In genomic region chr10:104337985-104338735, GRCh38 we compare ENCODE assay signal across 8 cellular contexts. TPM values are rescaled to one million over a fixed set of nuclear protein-coding genes. Genes with fewer than 3 reads are reported as not detected.
DNase-seq lines count a peak whose midpoint lies in the region; ATAC-seq and TF ChIP-seq lines count a peak whose summit lies in the region.

A gene with protein sequence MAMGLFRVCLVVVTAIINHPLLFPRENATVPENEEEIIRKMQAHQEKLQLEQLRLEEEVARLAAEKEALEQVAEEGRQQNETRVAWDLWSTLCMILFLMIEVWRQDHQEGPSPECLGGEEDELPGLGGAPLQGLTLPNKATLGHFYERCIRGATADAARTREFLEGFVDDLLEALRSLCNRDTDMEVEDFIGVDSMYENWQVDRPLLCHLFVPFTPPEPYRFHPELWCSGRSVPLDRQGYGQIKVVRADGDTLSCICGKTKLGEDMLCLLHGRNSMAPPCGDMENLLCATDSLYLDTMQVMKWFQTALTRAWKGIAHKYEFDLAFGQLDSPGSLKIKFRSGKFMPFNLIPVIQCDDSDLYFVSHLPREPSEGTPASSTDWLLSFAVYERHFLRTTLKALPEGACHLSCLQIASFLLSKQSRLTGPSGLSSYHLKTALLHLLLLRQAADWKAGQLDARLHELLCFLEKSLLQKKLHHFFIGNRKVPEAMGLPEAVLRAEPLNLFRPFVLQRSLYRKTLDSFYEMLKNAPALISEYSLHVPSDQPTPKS (minus strand): TSS chr10:104338465. CDS start chr10:104316051, 22,414 bp downstream.

- H3K27me3 ChIP-seq in OCI-LY3 (ENCODE audit: low read depth, low read length) (peaks cover 15% of the 10 kb centered on the region), muscle layer of colon (ENCODE audit: control insufficient read depth in 1 of 2, insufficient read depth in 2 of 2, low read length in 2 of 2) (no peaks in the 10 kb centered on the region)

- peaks cover 50% of the 10 kb centered on the region for H3K79me2 ChIP-seq in OCI-LY3 (ENCODE audit: low read length)

- peak within 1 kb of the TSS; percentile 94 for H3K9ac ChIP-seq in OCI-LY3 (ENCODE audit: low read length)
- H3K9ac ChIP-seq in muscle layer of colon (ENCODE audit: low read length), result peak within 1 kb of the TSS; percentile 76

- DNase-seq in AG08395 (ENCODE audit: low spot score), result peak; percentile 79
- DNase-seq in activated T-cell treated with anti-CD3 and anti-CD28 coated beads for 24 hours (ENCODE audit: low read depth), result peak; percentile 64
- no peak for DNase-seq in epithelial cell of proximal tubule (ENCODE audit: low read depth)
- peak; percentile 67 to 97 (median 82) for DNase-seq in stimulated activated naive CD4-positive, alpha-beta T cell (lab: John Stamatoyannopoulos, UW)

- H3K4me2 ChIP-seq in OCI-LY3 (ENCODE audit: low read length), result peak within 1 kb of the TSS; percentile 91

- ATAC-seq in GM18858 (IDR thresholded peaks at IDR 0.05; ENCODE audit: unreplicated experiment), result peak; percentile 57
- ATAC-seq in HG03066 (IDR thresholded peaks at IDR 0.05; ENCODE audit: low read depth, unreplicated experiment), result peak; percentile 50

- TF ChIP-seq CTCF in OCI-LY3 (IDR thresholded peaks at IDR 0.05; ENCODE audit: low read depth, low read length) (0 out of 2 replicates have a peak, but pooled peaks have one; percentile 13), epithelial cell of proximal tubule (conservative IDR thresholded peaks at IDR 0.05; ENCODE audit: low read depth, low read length) (peak; percentile 22)

- H3K4me3 ChIP-seq in OCI-LY3 (ENCODE audit: low read length) (peak within 1 kb of the TSS; percentile 97), epithelial cell of proximal tubule (ENCODE audit: low read depth, low read length) (peak within 1 kb of the TSS; percentile 90), muscle layer of colon (ENCODE audit: low read depth in 1 of 2, low read length in 2 of 2) (peak within 1 kb of the TSS; percentile 85 to 94)

- H3K4me1 ChIP-seq in OCI-LY3 (ENCODE audit: low read length), result peaks cover 13% of the 10 kb centered on the region
- peaks cover 44% of the 10 kb centered on the region for H3K4me1 ChIP-seq in muscle layer of colon (ENCODE audit: insufficient read depth, low read length)

- peak within 1 kb of the TSS; percentile 80 for H3K27ac ChIP-seq in OCI-LY3 (ENCODE audit: low read length)
- peak within 1 kb of the TSS; percentile 95 for H3K27ac ChIP-seq in muscle layer of colon (ENCODE audit: low read depth, low read length)

- H3K9me3 ChIP-seq in OCI-LY3 (ENCODE audit: insufficient read depth, low read length) (no peaks in the 10 kb centered on the region), muscle layer of colon (ENCODE audit: low read length) (no peaks in the 10 kb centered on the region)

- H4K20me1 ChIP-seq in OCI-LY3 (ENCODE audit: insufficient read depth, low read length), result peaks cover 28% of the 10 kb centered on the region

- peak within 1 kb of the TSS; percentile 81 for H2AFZ ChIP-seq in OCI-LY3 (ENCODE audit: low read depth, low read length)

- no peaks in the 10 kb centered on the region for H3K36me3 ChIP-seq in OCI-LY3 (replicated peaks; ENCODE audit: low read depth, low read length)
- no peaks in the 10 kb centered on the region for H3K36me3 ChIP-seq in muscle layer of colon (ENCODE audit: insufficient read depth, low read length)

RNA-seq across cellular contexts. Expression of the gene that starts here (rescaled TPM):
- total RNA-seq in epithelial cell of proximal tubule, result 13.8 and 16.8 TPM in 2 replicates
